ENCODE assay signal across 17 cellular contexts in genomic region chr10:26044123-26044749, GRCh38.
A peak's percentile ranks its signal among the peaks of the same experiment; 100 is the strongest.
DNase-seq lines count a peak whose midpoint lies in the region; ATAC-seq lines count a peak whose summit lies in the region.
"Had no signal": no experiment of that assay in that cellular context is flagged by ENCODE, and none has a peak within 500 bp of the region (broad histone marks: within the 10 kb centered on the region; RNA-seq: fewer than 3 reads in every experiment).

No MANE protein-coding gene starts in this region.

- DNase-seq in Daoy (ENCODE audit: low read depth) (peak; percentile 42), NCI-H1105 treated with DMSO at 0.1 percent for 48 hours (lab: John Stamatoyannopoulos, UW) (peak; percentile 51), right cardiac atrium (peak; percentile 42 to 80 (median 48)), sciatic nerve (ENCODE audit: low spot score) (peak; percentile 60), iPS-NIHi11 (ENCODE audit: low spot score) (no peak)
- DNase-seq: activated CD8-positive, alpha-beta T cell treated with anti-CD3 and anti-CD28 coated beads, Interleukin-2, amount 10 ng/mL, durations not matched to agents 7 days and 5 days; activated naive CD8-positive, alpha-beta T cell treated with anti-CD3 and anti-CD28 coated beads, Interleukin-2, amount 50 U/mL, for 24 hours; activated T-cell treated with anti-CD3 and anti-CD28 coated beads, Interleukin-2, amount 50 U/mL, for 72 hours; effector memory CD8-positive, alpha-beta T cell; HCEC 1CT; natural killer cell; NCI-H2081 treated with DMSO at 0.1 percent for 48 hours; T-helper 1 cell; WERI-Rb-1 had no signal

- H3K4me1 ChIP-seq in right cardiac atrium (ENCODE audit: control insufficient read depth, insufficient read depth, low read length), result no peaks in the 10 kb centered on the region

- WGBS in right cardiac atrium, result 34% methylated on average over 3 of the region's 3 CpGs

- ATAC-seq in right cardiac atrium, result peak; percentile 74 to 92
- ATAC-seq in sciatic nerve, result peak; percentile 74
- no peak for ATAC-seq in GM19397 (IDR thresholded peaks at IDR 0.05; ENCODE audit: unreplicated experiment)
- no peak for ATAC-seq in HG02623 (IDR thresholded peaks at IDR 0.05; ENCODE audit: unreplicated experiment)
- ATAC-seq: activated CD8-positive, alpha-beta T cell treated with anti-CD3 and anti-CD28 coated beads, Interleukin-2, amount 10 ng/mL, durations not matched to agents 7 days and 5 days; activated naive CD8-positive, alpha-beta T cell treated with anti-CD3 and anti-CD28 coated beads, Interleukin-2, amount 50 U/mL, for 24 hours; activated T-cell treated with anti-CD3 and anti-CD28 coated beads, Interleukin-2, amount 50 U/mL, for 72 hours; effector memory CD8-positive, alpha-beta T cell; natural killer cell had no signal

- H3K27ac ChIP-seq in right cardiac atrium (ENCODE audit: low read length), result no peak overlapping the region
- H3K27ac ChIP-seq: RWPE1, WERI-Rb-1 had no signal

- no peaks in the 10 kb centered on the region for H3K9me3 ChIP-seq in right cardiac atrium (ENCODE audit: control insufficient read depth, low read length)

- intact Hi-C loops in right cardiac atrium (cut with DNase I) (no loop called here), sciatic nerve (cut with DNase I) (no loop called here)

- no peak overlapping the region for H3K4me3 ChIP-seq in right cardiac atrium (ENCODE audit: low read length)

- no peaks in the 10 kb centered on the region for H3K27me3 ChIP-seq in right cardiac atrium (ENCODE audit: control insufficient read depth, insufficient read depth)

Comparison
In these comparisons a context has a peak if more than half of its experiments do, and no peak if none do; other contexts are left out.
1. ATAC-seq: peak in right cardiac atrium (2 of 2) and sciatic nerve (single experiment); none in GM19397 (single experiment) and HG02623 (single experiment).